ENCODE assay signal across 18 cellular contexts in the genomic region with DNA sequence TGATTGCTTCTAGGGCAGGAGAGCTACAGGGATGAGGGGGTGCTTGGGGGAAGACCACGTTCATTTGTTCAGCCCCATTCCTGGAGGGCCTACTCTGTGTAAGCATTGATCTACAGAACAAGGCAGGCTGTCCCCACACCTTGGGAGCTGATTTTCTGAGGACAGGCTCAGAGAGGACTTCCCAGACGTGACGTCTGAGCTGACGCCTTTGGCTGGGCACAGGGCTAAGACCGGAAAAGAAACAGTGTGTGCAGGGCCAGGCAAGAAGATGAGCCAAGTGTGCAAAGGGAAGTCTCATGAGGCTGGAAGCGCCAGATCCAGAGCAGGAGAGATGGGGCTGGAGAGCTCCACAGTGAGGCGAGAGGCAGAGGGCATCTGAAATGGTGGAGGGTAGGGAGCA. TPM values are rescaled to one million over a fixed set of nuclear protein-coding genes. Genes with fewer than 3 reads are reported as not detected.
A peak's percentile ranks its signal among the peaks of the same experiment; 100 is the strongest.
DNase-seq lines count a peak whose midpoint lies in the region; ATAC-seq, FAIRE-seq and TF ChIP-seq lines count a peak whose summit lies in the region.
"Had no signal": no experiment of that assay in that cellular context is flagged by ENCODE, and none has a peak within 500 bp of the region (broad histone marks: within the 10 kb centered on the region; RNA-seq: fewer than 3 reads in every experiment).

No MANE protein-coding gene starts in this region.

- H3K36me3 ChIP-seq in liver (ENCODE audit: control insufficient read depth in 4 of 4, insufficient read depth in 3 of 4, low read depth in 1 of 4, low read length in 3 of 4): no peaks in the 10 kb centered on the region
- no peaks in the 10 kb centered on the region for H3K36me3 ChIP-seq in HepG2 (replicated peaks in 1 of 2; ENCODE audit: control insufficient read depth in 1 of 2, insufficient read depth in 2 of 2, low read length in 2 of 2)
- H3K36me3 ChIP-seq in osteoblast (ENCODE audit: insufficient read depth, low read length): no peaks in the 10 kb centered on the region
- H3K36me3 ChIP-seq in upper lobe of right lung: no peaks in the 10 kb centered on the region
- H3K36me3 ChIP-seq in CD8-positive, alpha-beta T cell (ENCODE audit: insufficient read depth, low read length): no peaks in the 10 kb centered on the region

- CTCF ChIA-PET in HepG2 (lab: Yijun Ruan, JAX; ENCODE audit: low intra/inter-chr PET ratio, low total read pairs): no interaction called here
- CTCF ChIA-PET in CD8-positive, alpha-beta T cell (lab: Charles Lee): interaction anchor here (0.7 kb wide), 1 partner anchor 149 kb away, joined by 3 read pairs; no protein-coding TSS in a partner anchor

- WGBS in liver: 66% methylated on average over 7 of the region's 7 CpGs
- WGBS in HepG2 (ENCODE audit: low lambda C conversion rate): 22% methylated on average over 5 of the region's 7 CpGs

- in situ Hi-C loops in HepG2 (cut with HindIII; ENCODE audit: extremely low pct_ligation_motif_present, low pct_unique_long_range_greater_than_20kb): no loop called here

- TF ChIP-seq POLR2A in HepG2 (IDR thresholded peaks at IDR 0.05; ENCODE audit: insufficient read depth in 1 of 2, low read depth in 2 of 2, low read length in 2 of 2): no peak

- DNase-seq in HepG2 (ENCODE audit: low spot score) (no peak), cerebellum (ENCODE audit: low spot score) (peak; percentile 83), osteoblast (ENCODE audit: insufficient read length, low spot score, missing footprints) (peak; percentile 83), upper lobe of right lung (peak; percentile 37), GM19239 (ENCODE audit: insufficient read length, low spot score) (no peak), NCI-H2171 (lab: John Stamatoyannopoulos, UW) (no peak)
- no peak for DNase-seq in CD8-positive, alpha-beta T cell
- DNase-seq: Caco-2; CD8-positive, alpha-beta memory T cell; DMS53; GM23248 had no signal

- no peak overlapping the region for H2AFZ ChIP-seq in HepG2 (ENCODE audit: low read length)
- no peak overlapping the region for H2AFZ ChIP-seq in osteoblast (ENCODE audit: low read length)
- H2AFZ ChIP-seq: GM23248 had no signal

- H3K4me2 ChIP-seq in HepG2 (ENCODE audit: low read depth, low read length) (no peak overlapping the region), osteoblast (ENCODE audit: insufficient read depth, low read length) (no peak overlapping the region)

- intact Hi-C loops in HepG2 (cut with micrococcal nuclease; ENCODE audit: unreplicated experiment) (no loop called here), upper lobe of right lung (cut with DNase I) (no loop called here)
- intact Hi-C loops in CD8-positive, alpha-beta T cell (cut with DNase I, micrococcal nuclease): no loop called here

- H3K36me3 Mint-ChIP-seq in CD8-positive, alpha-beta T cell: no peaks in the 10 kb centered on the region
- H3K36me3 Mint-ChIP-seq: CD8-positive, alpha-beta memory T cell had no signal

- H3K4me1 Mint-ChIP-seq in CD8-positive, alpha-beta T cell (ENCODE audit: low read depth): peaks cover 8% of the 10 kb centered on the region

- peaks cover 62% of the 10 kb centered on the region for H3K27me3 Mint-ChIP-seq in CD8-positive, alpha-beta T cell (ENCODE audit: low read depth)

- H3K9me3 ChIP-seq in liver (ENCODE audit: control insufficient read depth in 4 of 4, low read length in 3 of 4) (no peaks in the 10 kb centered on the region), HepG2 (ENCODE audit: low read length) (no peaks in the 10 kb centered on the region), osteoblast (ENCODE audit: low read depth, low read length) (no peaks in the 10 kb centered on the region), upper lobe of right lung (no peaks in the 10 kb centered on the region)
- no peaks in the 10 kb centered on the region for H3K9me3 ChIP-seq in CD8-positive, alpha-beta T cell (ENCODE audit: low read length)
- H3K9me3 ChIP-seq: Caco-2 had no signal

- TF ChIP-seq RAD21 in liver (IDR thresholded peaks at IDR 0.05) (no peak), HepG2 (CRISPR knock-in tag; IDR thresholded peaks at IDR 0.05) (no peak)

- H3K4me3 Mint-ChIP-seq in CD8-positive, alpha-beta T cell: no peak overlapping the region
- H3K4me3 Mint-ChIP-seq: CD8-positive, alpha-beta memory T cell had no signal

- no peak for ATAC-seq in HepG2
- ATAC-seq in upper lobe of right lung: no peak
- ATAC-seq in CD8-positive, alpha-beta T cell: no peak

- TF ChIP-seq EP300 in HepG2 (IDR thresholded peaks at IDR 0.05; ENCODE audit: low read depth in 2 of 2, low read length in 2 of 2) (no peak), HepG2 (CRISPR knock-in tag; IDR thresholded peaks at IDR 0.05; ENCODE audit: borderline replicate concordance) (no peak)

- H3K9me3 Mint-ChIP-seq in CD8-positive, alpha-beta T cell: no peaks in the 10 kb centered on the region

- H4K20me1 ChIP-seq in HepG2 (ENCODE audit: insufficient read depth, low read length): no peaks in the 10 kb centered on the region
- no peaks in the 10 kb centered on the region for H4K20me1 ChIP-seq in osteoblast (ENCODE audit: insufficient read depth, low read length)

- H3K79me2 ChIP-seq in HepG2 (ENCODE audit: insufficient read depth, low read length) (no peaks in the 10 kb centered on the region), osteoblast (ENCODE audit: insufficient read depth, low read length) (no peaks in the 10 kb centered on the region)

- POLR2A ChIA-PET in HepG2 (lab: Yijun Ruan, JAX): interaction anchor here (0.6 to 1.1 kb wide), 2 partner anchors 12 to 41 kb away, joined by 3 read pairs; no protein-coding TSS in a partner anchor
- POLR2A ChIA-PET in CD8-positive, alpha-beta T cell (lab: Charles Lee): no interaction called here

- H3K9ac ChIP-seq in liver (ENCODE audit: low read depth in 1 of 2, low read length in 2 of 2): no peak overlapping the region
- no peak overlapping the region for H3K9ac ChIP-seq in HepG2 (ENCODE audit: insufficient read depth, low read depth, low read length)
- H3K9ac ChIP-seq: GM23248 had no signal

- no peak for FAIRE-seq in HepG2 (lab: Jason Lieb, UNC)
- FAIRE-seq in GM19239 (lab: Jason Lieb, UNC): no peak
- FAIRE-seq: GM18507, H54 had no signal

- TF ChIP-seq CTCF in liver (IDR thresholded peaks at IDR 0.05; ENCODE audit: low read depth, low read length, missing input control): no peak
- no peak for TF ChIP-seq CTCF in HepG2 (CRISPR knock-in tag; IDR thresholded peaks at IDR 0.05)
- no peak for TF ChIP-seq CTCF in osteoblast (IDR thresholded peaks at IDR 0.05; ENCODE audit: extremely low read depth, low read depth, low read length)
- TF ChIP-seq CTCF in upper lobe of right lung (IDR thresholded peaks at IDR 0.05): no peak
- no peak for TF ChIP-seq CTCF in CD8-positive, alpha-beta T cell (IDR thresholded peaks at IDR 0.05)

- peaks cover 0 to 9% (median under 1%) of the 10 kb centered on the region in 4 donors for H3K4me1 ChIP-seq in liver (ENCODE audit: control insufficient read depth in 4 of 4, insufficient read depth in 4 of 4, low read length in 3 of 4)
- H3K4me1 ChIP-seq in HepG2 (ENCODE audit: insufficient read depth, low read length): peaks cover 32% of the 10 kb centered on the region
- H3K4me1 ChIP-seq in osteoblast (ENCODE audit: insufficient read depth, low read length): no peaks in the 10 kb centered on the region
- H3K4me1 ChIP-seq in upper lobe of right lung: peaks cover 6% of the 10 kb centered on the region
- peaks cover 12% of the 10 kb centered on the region for H3K4me1 ChIP-seq in CD8-positive, alpha-beta T cell (ENCODE audit: insufficient read depth, low read length)
- H3K4me1 ChIP-seq: Caco-2 had no signal

- H3K27ac ChIP-seq in liver (ENCODE audit: low read depth in 1 of 2, low read length in 2 of 2) (peak overlapping the region; percentile 36 to 50), HepG2 (ENCODE audit: extremely low read length, insufficient read depth, low read length) (no peak overlapping the region), osteoblast (ENCODE audit: low read depth, low read length) (no peak overlapping the region), upper lobe of right lung (no peak overlapping the region)
- no peak overlapping the region for H3K27ac ChIP-seq in CD8-positive, alpha-beta T cell (ENCODE audit: low read depth, low read length)
- H3K27ac ChIP-seq: 22Rv1, GM23248 had no signal

- H3K27me3 ChIP-seq in liver (ENCODE audit: control insufficient read depth in 4 of 4, insufficient read depth in 4 of 4, low read length in 3 of 4): peaks cover 0 to 4% (median 0%) of the 10 kb centered on the region in 4 donors
- peaks cover 8 to 45% of the 10 kb centered on the region in 2 experiments; a peak in 4 of 5 replicates for H3K27me3 ChIP-seq in HepG2 (ENCODE audit: control insufficient read depth in 1 of 2, insufficient read depth in 2 of 2, low read length in 2 of 2)
- H3K27me3 ChIP-seq in osteoblast (ENCODE audit: insufficient read depth, low read length): peaks cover 4% of the 10 kb centered on the region
- peaks cover 40% of the 10 kb centered on the region for H3K27me3 ChIP-seq in upper lobe of right lung
- peaks cover 19% of the 10 kb centered on the region for H3K27me3 ChIP-seq in CD8-positive, alpha-beta T cell (ENCODE audit: insufficient read depth, low read length)

- H3K27ac Mint-ChIP-seq in CD8-positive, alpha-beta T cell: no peak overlapping the region

- H3K4me3 ChIP-seq in liver (ENCODE audit: low read depth in 1 of 3, low read length in 3 of 3) (no peak overlapping the region), HepG2 (replicated peaks in 1 of 3; ENCODE audit: insufficient read depth in 1 of 3, low read depth in 2 of 3, low read length in 3 of 3) (no peak overlapping the region), osteoblast (ENCODE audit: insufficient read depth, low read length) (no peak overlapping the region), upper lobe of right lung (no peak overlapping the region)
- no peak overlapping the region for H3K4me3 ChIP-seq in CD8-positive, alpha-beta T cell (ENCODE audit: low read depth, low read length)
- H3K4me3 ChIP-seq: GM23248 had no signal

- BruUV-seq in HepG2 (replicated peaks; lab: Mats Ljungman, UMichigan): no TSS peak

RNA-seq across cellular contexts. Expression of a gene that starts 12.6 kb away (rescaled TPM):
- total RNA-seq in liver (under 1 TPM in 1 of 2 donors, not detected in 1; 0.25 TPM), HepG2 (2016; rRNA removed; fragmentation: Illumina TruSeq; extraction: Trizol) (0.04 TPM in 1 of 2 replicates, not detected in the other), cerebellum (7.1 TPM), osteoblast (not detected in 2 replicates), upper lobe of right lung (not detected)
- polyA plus RNA-seq in liver (under 1 TPM; 0.25 to 0.46 TPM), HepG2 (2011; rRNA removed) (5.7 and 6.2 TPM in 2 replicates)
- total RNA-seq in HepG2 (2016; cell fraction: cytosol; rRNA removed; fragmentation: Illumina TruSeq; extraction: Trizol; ENCODE audit: low read depth): not detected in 2 replicates
- total RNA-seq in HepG2 (2016; cell fraction: insoluble cytoplasmic fraction; rRNA removed; fragmentation: Illumina TruSeq; extraction: Trizol): not detected in 2 replicates
- total RNA-seq in HepG2 (2016; cell fraction: membrane; rRNA removed; fragmentation: Illumina TruSeq; extraction: Trizol): not detected in 2 replicates
- not detected in 2 replicates for total RNA-seq in HepG2 (2016; cell fraction: nucleus; rRNA removed; fragmentation: Illumina TruSeq; extraction: Trizol)
- 6.3 and 7.1 TPM in 2 replicates for polyA plus RNA-seq in HepG2 (2011; cell fraction: cytosol; rRNA removed)
- polyA plus RNA-seq in HepG2 (2011; cell fraction: nucleus; rRNA removed): 5.8 and 6.8 TPM in 2 replicates
- polyA plus RNA-seq in HepG2 (2012): 2.9 and 6.1 TPM in 2 replicates
- polyA plus RNA-seq in HepG2 (2016; cell fraction: cytosol; fragmentation: Illumina TruSeq; extraction: Trizol; ENCODE audit: low read depth): not detected in 2 replicates
- polyA plus RNA-seq in HepG2 (2016; cell fraction: insoluble cytoplasmic fraction; fragmentation: Illumina TruSeq; extraction: Trizol; ENCODE audit: low read depth): not detected in 2 replicates
- not detected in 2 replicates for polyA plus RNA-seq in HepG2 (2016; cell fraction: membrane; fragmentation: Illumina TruSeq; extraction: Trizol; ENCODE audit: low read depth)
- polyA plus RNA-seq in HepG2 (2016; cell fraction: nucleus; fragmentation: Illumina TruSeq; extraction: Trizol; ENCODE audit: insufficient read depth, low read depth): not detected in 2 replicates
- 2.6 TPM in 1 of 2 replicates, not detected in the other for polyA minus RNA-seq in HepG2 (2011; rRNA and poly(A)+ RNA removed; ENCODE audit: low replicate concordance)
- 0.40 and 0.62 TPM in 2 replicates for polyA minus RNA-seq in HepG2 (2011; cell fraction: cytosol; rRNA and poly(A)+ RNA removed)
- polyA minus RNA-seq in HepG2 (2011; cell fraction: nucleus; rRNA and poly(A)+ RNA removed): 0.37 and 0.39 TPM in 2 replicates
- total RNA-seq in CD8-positive, alpha-beta T cell: not detected
- total RNA-seq: Caco-2, GM23248 had no signal
- polyA plus RNA-seq: BJ; CD14-positive monocyte; CD8-positive, alpha-beta memory T cell; GM23248 had no signal

RNA-seq across cellular contexts. Expression of a gene that starts 17.9 kb away (rescaled TPM):
- total RNA-seq in liver (under 1 TPM; 0.75 to 0.92 TPM), HepG2 (2016; rRNA removed; fragmentation: Illumina TruSeq; extraction: Trizol) (1.8 and 2.7 TPM in 2 replicates), cerebellum (1.5 TPM), osteoblast (0.72 and 0.88 TPM in 2 replicates), upper lobe of right lung (2.1 TPM)
- polyA plus RNA-seq in liver (1 to 10 TPM in 1 of 2 donors, under 1 TPM in 1; 0.60 to 1.8 TPM), HepG2 (2011; rRNA removed) (8.0 and 8.5 TPM in 2 replicates)
- total RNA-seq in HepG2 (2016; cell fraction: cytosol; rRNA removed; fragmentation: Illumina TruSeq; extraction: Trizol; ENCODE audit: low read depth): 0.62 and 1.0 TPM in 2 replicates
- 1.4 and 2.7 TPM in 2 replicates for total RNA-seq in HepG2 (2016; cell fraction: insoluble cytoplasmic fraction; rRNA removed; fragmentation: Illumina TruSeq; extraction: Trizol)
- 1.7 and 1.8 TPM in 2 replicates for total RNA-seq in HepG2 (2016; cell fraction: membrane; rRNA removed; fragmentation: Illumina TruSeq; extraction: Trizol)
- 3.5 and 4.0 TPM in 2 replicates for total RNA-seq in HepG2 (2016; cell fraction: nucleus; rRNA removed; fragmentation: Illumina TruSeq; extraction: Trizol)
- 3.0 and 3.1 TPM in 2 replicates for polyA plus RNA-seq in HepG2 (2011; cell fraction: cytosol; rRNA removed)
- 31.6 and 35.6 TPM in 2 replicates for polyA plus RNA-seq in HepG2 (2011; cell fraction: nucleus; rRNA removed)
- polyA plus RNA-seq in HepG2 (2012): 6.0 and 7.0 TPM in 2 replicates
- polyA plus RNA-seq in HepG2 (2016; cell fraction: cytosol; fragmentation: Illumina TruSeq; extraction: Trizol; ENCODE audit: low read depth): 1.5 and 1.7 TPM in 2 replicates
- polyA plus RNA-seq in HepG2 (2016; cell fraction: insoluble cytoplasmic fraction; fragmentation: Illumina TruSeq; extraction: Trizol; ENCODE audit: low read depth): 3.4 and 4.1 TPM in 2 replicates
- 3.5 and 3.7 TPM in 2 replicates for polyA plus RNA-seq in HepG2 (2016; cell fraction: membrane; fragmentation: Illumina TruSeq; extraction: Trizol; ENCODE audit: low read depth)
- 13.3 and 13.8 TPM in 2 replicates for polyA plus RNA-seq in HepG2 (2016; cell fraction: nucleus; fragmentation: Illumina TruSeq; extraction: Trizol; ENCODE audit: insufficient read depth, low read depth)
- 0.75 and 3.1 TPM in 2 replicates for polyA minus RNA-seq in HepG2 (2011; rRNA and poly(A)+ RNA removed; ENCODE audit: low replicate concordance)
- 1.5 and 1.7 TPM in 2 replicates for polyA minus RNA-seq in HepG2 (2011; cell fraction: cytosol; rRNA and poly(A)+ RNA removed)
- 7.2 and 9.5 TPM in 2 replicates for polyA minus RNA-seq in HepG2 (2011; cell fraction: nucleus; rRNA and poly(A)+ RNA removed)
- total RNA-seq in CD8-positive, alpha-beta T cell: not detected

RNA-seq across cellular contexts. Expression of a gene that starts 42.1 kb away (rescaled TPM):
- total RNA-seq in liver (100 to 1,000 TPM; 129 to 324 TPM), HepG2 (2016; rRNA removed; fragmentation: Illumina TruSeq; extraction: Trizol) (678 and 853 TPM in 2 replicates), cerebellum (48.5 TPM), osteoblast (68.4 and 84.3 TPM in 2 replicates), upper lobe of right lung (54.5 TPM)
- polyA plus RNA-seq in liver (100 to 1,000 TPM; 610 to 713 TPM), HepG2 (2011; rRNA removed) (1,171 and 1,314 TPM in 2 replicates)
- total RNA-seq in HepG2 (2016; cell fraction: cytosol; rRNA removed; fragmentation: Illumina TruSeq; extraction: Trizol; ENCODE audit: low read depth): 187 and 190 TPM in 2 replicates
- 701 and 868 TPM in 2 replicates for total RNA-seq in HepG2 (2016; cell fraction: insoluble cytoplasmic fraction; rRNA removed; fragmentation: Illumina TruSeq; extraction: Trizol)
- 206 and 231 TPM in 2 replicates for total RNA-seq in HepG2 (2016; cell fraction: membrane; rRNA removed; fragmentation: Illumina TruSeq; extraction: Trizol)
- total RNA-seq in HepG2 (2016; cell fraction: nucleus; rRNA removed; fragmentation: Illumina TruSeq; extraction: Trizol): 228 and 251 TPM in 2 replicates
- polyA plus RNA-seq in HepG2 (2011; cell fraction: cytosol; rRNA removed): 1,380 and 2,015 TPM in 2 replicates
- 550 and 597 TPM in 2 replicates for polyA plus RNA-seq in HepG2 (2011; cell fraction: nucleus; rRNA removed)
- 654 and 683 TPM in 2 replicates for polyA plus RNA-seq in HepG2 (2012)
- polyA plus RNA-seq in HepG2 (2016; cell fraction: cytosol; fragmentation: Illumina TruSeq; extraction: Trizol; ENCODE audit: low read depth): 206 and 220 TPM in 2 replicates
- 802 and 838 TPM in 2 replicates for polyA plus RNA-seq in HepG2 (2016; cell fraction: insoluble cytoplasmic fraction; fragmentation: Illumina TruSeq; extraction: Trizol; ENCODE audit: low read depth)
- polyA plus RNA-seq in HepG2 (2016; cell fraction: membrane; fragmentation: Illumina TruSeq; extraction: Trizol; ENCODE audit: low read depth): 172 and 183 TPM in 2 replicates
- 373 and 382 TPM in 2 replicates for polyA plus RNA-seq in HepG2 (2016; cell fraction: nucleus; fragmentation: Illumina TruSeq; extraction: Trizol; ENCODE audit: insufficient read depth, low read depth)
- 108 and 610 TPM in 2 replicates for polyA minus RNA-seq in HepG2 (2011; rRNA and poly(A)+ RNA removed; ENCODE audit: low replicate concordance)
- 250 and 276 TPM in 2 replicates for polyA minus RNA-seq in HepG2 (2011; cell fraction: cytosol; rRNA and poly(A)+ RNA removed)
- 141 and 147 TPM in 2 replicates for polyA minus RNA-seq in HepG2 (2011; cell fraction: nucleus; rRNA and poly(A)+ RNA removed)
- 10 to 100 TPM; 26.6 to 27.5 TPM for total RNA-seq in CD8-positive, alpha-beta T cell

RNA-seq across cellular contexts. Expression of a gene that starts 44.7 kb away (rescaled TPM):
- total RNA-seq in liver (not detected), HepG2 (2016; rRNA removed; fragmentation: Illumina TruSeq; extraction: Trizol) (1.1 and 1.8 TPM in 2 replicates), cerebellum (not detected), osteoblast (not detected in 2 replicates), upper lobe of right lung (0.64 TPM)
- polyA plus RNA-seq in liver (1 to 10 TPM in 1 of 2 donors, under 1 TPM in 1; 0.22 to 3.0 TPM), HepG2 (2011; rRNA removed) (0.84 and 1.6 TPM in 2 replicates)
- total RNA-seq in HepG2 (2016; cell fraction: cytosol; rRNA removed; fragmentation: Illumina TruSeq; extraction: Trizol; ENCODE audit: low read depth): 2.7 and 4.1 TPM in 2 replicates
- total RNA-seq in HepG2 (2016; cell fraction: insoluble cytoplasmic fraction; rRNA removed; fragmentation: Illumina TruSeq; extraction: Trizol): 2.4 TPM in 1 of 2 replicates, not detected in the other
- 2.3 TPM in 2 replicates for total RNA-seq in HepG2 (2016; cell fraction: membrane; rRNA removed; fragmentation: Illumina TruSeq; extraction: Trizol)
- 2.7 and 6.2 TPM in 2 replicates for total RNA-seq in HepG2 (2016; cell fraction: nucleus; rRNA removed; fragmentation: Illumina TruSeq; extraction: Trizol)
- not detected in 2 replicates for polyA plus RNA-seq in HepG2 (2011; cell fraction: cytosol; rRNA removed)
- polyA plus RNA-seq in HepG2 (2011; cell fraction: nucleus; rRNA removed): 1.3 and 2.4 TPM in 2 replicates
- polyA plus RNA-seq in HepG2 (2012): 3.7 and 5.0 TPM in 2 replicates
- 3.6 and 5.6 TPM in 2 replicates for polyA plus RNA-seq in HepG2 (2016; cell fraction: cytosol; fragmentation: Illumina TruSeq; extraction: Trizol; ENCODE audit: low read depth)
- polyA plus RNA-seq in HepG2 (2016; cell fraction: insoluble cytoplasmic fraction; fragmentation: Illumina TruSeq; extraction: Trizol; ENCODE audit: low read depth): 1.3 and 2.6 TPM in 2 replicates
- polyA plus RNA-seq in HepG2 (2016; cell fraction: membrane; fragmentation: Illumina TruSeq; extraction: Trizol; ENCODE audit: low read depth): 2.3 and 2.8 TPM in 2 replicates
- 5.7 and 13.4 TPM in 2 replicates for polyA plus RNA-seq in HepG2 (2016; cell fraction: nucleus; fragmentation: Illumina TruSeq; extraction: Trizol; ENCODE audit: insufficient read depth, low read depth)
- polyA minus RNA-seq in HepG2 (2011; rRNA and poly(A)+ RNA removed; ENCODE audit: low replicate concordance): 1.4 TPM in 1 of 2 replicates, not detected in the other
- not detected in 2 replicates for polyA minus RNA-seq in HepG2 (2011; cell fraction: cytosol; rRNA and poly(A)+ RNA removed)
- polyA minus RNA-seq in HepG2 (2011; cell fraction: nucleus; rRNA and poly(A)+ RNA removed): 3.0 and 4.2 TPM in 2 replicates
- total RNA-seq in CD8-positive, alpha-beta T cell: 1 to 10 TPM; 1.3 to 2.3 TPM
- total RNA-seq: A673, GM23248 had no signal
- polyA plus RNA-seq: CD14-positive monocyte had no signal

RNA-seq across cellular contexts. Expression of a gene that starts 48.4 kb away (rescaled TPM):
- 10 to 100 TPM in 1 of 2 donors, 1 to 10 TPM in 1; 2.0 to 13.6 TPM for total RNA-seq in liver
- 1 to 10 TPM; 5.3 to 6.2 TPM for polyA plus RNA-seq in liver
- total RNA-seq in HepG2 (2016; rRNA removed; fragmentation: Illumina TruSeq; extraction: Trizol): not detected in 2 replicates
- total RNA-seq in HepG2 (2016; cell fraction: cytosol; rRNA removed; fragmentation: Illumina TruSeq; extraction: Trizol; ENCODE audit: low read depth): not detected in 2 replicates
- total RNA-seq in HepG2 (2016; cell fraction: insoluble cytoplasmic fraction; rRNA removed; fragmentation: Illumina TruSeq; extraction: Trizol): not detected in 2 replicates
- total RNA-seq in HepG2 (2016; cell fraction: membrane; rRNA removed; fragmentation: Illumina TruSeq; extraction: Trizol): not detected in 2 replicates
- not detected in 2 replicates for total RNA-seq in HepG2 (2016; cell fraction: nucleus; rRNA removed; fragmentation: Illumina TruSeq; extraction: Trizol)
- polyA plus RNA-seq in HepG2 (2011; rRNA removed): 0.21 and 0.40 TPM in 2 replicates
- polyA plus RNA-seq in HepG2 (2011; cell fraction: cytosol; rRNA removed): 0.16 TPM in 1 of 2 replicates, not detected in the other
- not detected in 2 replicates for polyA plus RNA-seq in HepG2 (2011; cell fraction: nucleus; rRNA removed)
- polyA plus RNA-seq in HepG2 (2012): 0.25 and 0.42 TPM in 2 replicates
- polyA plus RNA-seq in HepG2 (2016; cell fraction: cytosol; fragmentation: Illumina TruSeq; extraction: Trizol; ENCODE audit: low read depth): not detected in 2 replicates
- polyA plus RNA-seq in HepG2 (2016; cell fraction: insoluble cytoplasmic fraction; fragmentation: Illumina TruSeq; extraction: Trizol; ENCODE audit: low read depth): not detected in 2 replicates
- not detected in 2 replicates for polyA plus RNA-seq in HepG2 (2016; cell fraction: membrane; fragmentation: Illumina TruSeq; extraction: Trizol; ENCODE audit: low read depth)
- not detected in 2 replicates for polyA plus RNA-seq in HepG2 (2016; cell fraction: nucleus; fragmentation: Illumina TruSeq; extraction: Trizol; ENCODE audit: insufficient read depth, low read depth)
- not detected in 2 replicates for polyA minus RNA-seq in HepG2 (2011; rRNA and poly(A)+ RNA removed; ENCODE audit: low replicate concordance)
- not detected in 2 replicates for polyA minus RNA-seq in HepG2 (2011; cell fraction: cytosol; rRNA and poly(A)+ RNA removed)
- polyA minus RNA-seq in HepG2 (2011; cell fraction: nucleus; rRNA and poly(A)+ RNA removed): not detected in 2 replicates
- 0.45 TPM for total RNA-seq in cerebellum
- total RNA-seq in osteoblast: not detected in 2 replicates
- 25.1 TPM for total RNA-seq in upper lobe of right lung
- total RNA-seq in CD8-positive, alpha-beta T cell: 100 to 1,000 TPM; 159 to 169 TPM
- total RNA-seq: A673, Caco-2, GM23248 had no signal
- polyA plus RNA-seq: BJ, GM23248 had no signal

Comparison
In these comparisons a context has a peak if more than half of its experiments do, and no peak if none do; other contexts are left out.
1. H3K27ac ChIP-seq: peak in liver (2 of 2); none in HepG2 (single experiment), osteoblast (single experiment), upper lobe of right lung (single experiment) and CD8-positive, alpha-beta T cell (single experiment).
2. DNase-seq: peak in cerebellum (single experiment), osteoblast (single experiment) and upper lobe of right lung (single experiment); none in HepG2 (single experiment), CD8-positive, alpha-beta T cell (0 of 7), GM19239 (single experiment) and NCI-H2171 (single experiment).